ENCODE assay signal across 9 cellular contexts in the genomic region with DNA sequence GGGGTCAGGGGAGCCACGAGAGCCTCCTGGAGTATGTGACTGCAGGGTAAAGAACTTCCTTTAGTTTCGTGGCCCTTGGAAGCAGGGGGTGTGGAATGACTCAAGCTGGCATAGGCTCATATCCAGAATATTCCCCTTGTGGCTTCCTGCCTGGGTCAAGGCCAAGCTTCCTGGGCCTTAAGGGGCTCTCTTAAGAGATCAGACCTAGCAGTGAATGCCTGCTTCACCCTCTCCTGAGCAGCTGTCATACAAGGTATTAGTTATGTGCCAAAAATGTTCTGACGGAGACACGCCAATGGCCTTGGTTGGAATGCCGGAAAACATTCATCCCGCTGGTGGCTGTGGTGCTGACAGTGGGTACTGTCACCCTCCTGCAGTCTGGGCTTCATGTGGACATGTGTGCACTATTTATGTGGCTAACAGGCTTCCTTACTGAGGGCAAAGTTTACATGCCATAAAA.
DNase-seq lines count a peak whose midpoint lies in the region; ATAC-seq and TF ChIP-seq lines count a peak whose summit lies in the region.
"Had no signal": no experiment of that assay in that cellular context is flagged by ENCODE, and none has a peak within 500 bp of the region (broad histone marks: within the 10 kb centered on the region; RNA-seq: fewer than 3 reads in every experiment).

No MANE protein-coding gene starts in this region.

- intact Hi-C loops in heart left ventricle (cut with DNase I): loop anchor here in 1 of 10 donors (10.0 kb wide), 1 partner anchor 93 kb away; no protein-coding TSS in a partner anchor
- intact Hi-C loops in Right ventricle myocardium inferior (cut with DNase I): no loop called here

- H3K4me3 ChIP-seq in heart left ventricle: no peak overlapping the region
- no peak overlapping the region for H3K4me3 ChIP-seq in lung

- no peak for TF ChIP-seq POLR2A in heart left ventricle (IDR thresholded peaks at IDR 0.05)

- TF ChIP-seq CTCF in heart left ventricle (IDR thresholded peaks at IDR 0.05) (no peak), lung (IDR thresholded peaks at IDR 0.05; ENCODE audit: control extremely low read depth, extremely low read depth) (no peak), GM10266 (IDR thresholded peaks at IDR 0.05; ENCODE audit: control insufficient read depth, insufficient read depth, low read depth, missing control alignments) (no peak)

- no peaks in the 10 kb centered on the region for H3K36me3 ChIP-seq in heart left ventricle
- no peaks in the 10 kb centered on the region for H3K36me3 ChIP-seq in lung (ENCODE audit: control insufficient read depth in 2 of 2, insufficient read depth in 2 of 2, low read length in 2 of 2)

- H3K27ac ChIP-seq in heart left ventricle (peak overlapping the region; percentile 32 to 86 (median 74)), lung (ENCODE audit: low read depth in 1 of 2, low read length in 1 of 2) (peak overlapping the region; percentile 71)

- WGBS in heart left ventricle, 4 donors: 46 to 50% (median 48%) methylated on average over 5 to 6 of the region's 6 CpGs
- WGBS in lung, 2 donors: 56 to 62% methylated on average over 6 of the region's 6 CpGs

- H3K4me1 ChIP-seq in heart left ventricle: peaks cover 0 to 51% (median 20%) of the 10 kb centered on the region in 12 donors
- H3K4me1 ChIP-seq in lung (ENCODE audit: control insufficient read depth in 2 of 2, insufficient read depth in 2 of 2, low read length in 2 of 2): peaks cover 0 to 13% of the 10 kb centered on the region in 2 donors

- H3K27me3 ChIP-seq in heart left ventricle: no peaks in the 10 kb centered on the region
- no peaks in the 10 kb centered on the region for H3K27me3 ChIP-seq in lung (ENCODE audit: control insufficient read depth, insufficient read depth)

- no peaks in the 10 kb centered on the region for H3K9me3 ChIP-seq in heart left ventricle
- no peaks in the 10 kb centered on the region for H3K9me3 ChIP-seq in lung (ENCODE audit: control insufficient read depth in 2 of 2, insufficient read depth in 1 of 2, low read length in 1 of 2)

- ATAC-seq in heart left ventricle (peak in 3 of 4 donors; percentile 8 to 13 (median 9)), Right ventricle myocardium inferior (no peak), lung (ENCODE audit: insufficient read depth, low FRiP score) (peak; percentile 48), GM21526 (IDR thresholded peaks at IDR 0.05; ENCODE audit: low FRiP score, unreplicated experiment) (no peak), HG03108 (IDR thresholded peaks at IDR 0.05; ENCODE audit: unreplicated experiment) (no peak)
- ATAC-seq: activated CD4-positive, alpha-beta T cell treated with anti-CD3 and anti-CD28 coated beads for 36 hours had no signal

- DNase-seq in heart left ventricle (peak in 1 of 5 donors; percentile 19), Right ventricle myocardium inferior (ENCODE audit: missing footprints) (no peak), dedifferentiated amniotic fluid mesenchymal stem cell (ENCODE audit: extremely low spot score) (peak; percentile 30), lung (ENCODE audit: low spot score) (peak; percentile 78), GM10266 (ENCODE audit: extremely low spot score) (no peak)
- DNase-seq in stimulated activated naive CD4-positive, alpha-beta T cell treated with Interleukin-2 at 50 U/mL for 16 hours (lab: John Stamatoyannopoulos, UW): no peak
- DNase-seq: activated CD4-positive, alpha-beta T cell treated with anti-CD3 and anti-CD28 coated beads for 36 hours had no signal

Comparison
In these comparisons a context has a peak if more than half of its experiments do, and no peak if none do; other contexts are left out.
1. ATAC-seq: peak in heart left ventricle (3 of 4) and lung (single experiment); none in Right ventricle myocardium inferior (single experiment), GM21526 (single experiment) and HG03108 (single experiment).
2. DNase-seq: peak in dedifferentiated amniotic fluid mesenchymal stem cell (single experiment) and lung (single experiment); none in Right ventricle myocardium inferior (single experiment), GM10266 (single experiment) and stimulated activated naive CD4-positive, alpha-beta T cell treated with Interleukin-2 at 50 U/mL for 16 hours (single experiment).